ENCODE assay signal across 25 cellular contexts in genomic region chr6:110858562-110859214, GRCh38. TPM values are rescaled to one million over a fixed set of nuclear protein-coding genes. Genes with fewer than 3 reads are reported as not detected.
DNase-seq lines count a peak whose midpoint lies in the region; ATAC-seq and TF ChIP-seq lines count a peak whose summit lies in the region.
"Had no signal": no experiment of that assay in that cellular context is flagged by ENCODE, and none has a peak within 500 bp of the region (broad histone marks: within the 10 kb centered on the region; RNA-seq: fewer than 3 reads in every experiment).

No MANE protein-coding gene starts in this region.

- WGBS in upper lobe of left lung, 2 donors: 93 to 95% methylated on average over 18 to 31 of the region's 31 CpGs

- TF ChIP-seq CTCF in lower lobe of right lung (IDR thresholded peaks at IDR 0.05) (no peak), upper lobe of left lung (IDR thresholded peaks at IDR 0.05) (no peak)

- intact Hi-C loops in lower lobe of right lung (cut with DNase I): no loop called here

- no peaks in the 10 kb centered on the region for H3K27me3 ChIP-seq in lower lobe of right lung (ENCODE audit: low read depth)
- no peaks in the 10 kb centered on the region for H3K27me3 ChIP-seq in upper lobe of left lung
- H3K27me3 ChIP-seq: BE2C, foreskin keratinocyte, neural progenitor cell, uterus had no signal

- peaks cover 0 to 6% of the 10 kb centered on the region in 2 donors for H3K36me3 Mint-ChIP-seq in activated naive CD4-positive, alpha-beta T cell treated with anti-CD3 and anti-CD28 coated beads, Interleukin-2, amount 50 U/mL, for 72 hours
- no peaks in the 10 kb centered on the region for H3K36me3 Mint-ChIP-seq in activated T-helper 17 cell treated with anti-CD3 and anti-CD28 coated beads, Interleukin-2, amount 50 U/mL, for 72 hours (ENCODE audit: low read depth)
- H3K36me3 Mint-ChIP-seq: activated CD4-positive, alpha-beta memory T cell treated with anti-CD3 and anti-CD28 coated beads for 36 hours; neural progenitor cell had no signal

- H3K4me3 ChIP-seq in lower lobe of right lung (peak overlapping the region; percentile 32), upper lobe of left lung (peak overlapping the region in 2 of 4 donors; percentile 13 to 26)
- H3K4me3 ChIP-seq: HAP-1, neural progenitor cell, prostate gland, uterus had no signal

- H3K9me3 Mint-ChIP-seq in activated naive CD4-positive, alpha-beta T cell treated with anti-CD3 and anti-CD28 coated beads, Interleukin-2, amount 50 U/mL, for 72 hours: peaks cover 0 to 4% of the 10 kb centered on the region in 2 donors
- H3K9me3 Mint-ChIP-seq in activated T-helper 17 cell treated with anti-CD3 and anti-CD28 coated beads, Interleukin-2, amount 50 U/mL, for 72 hours: no peaks in the 10 kb centered on the region
- H3K9me3 Mint-ChIP-seq: activated CD4-positive, alpha-beta memory T cell treated with anti-CD3 and anti-CD28 coated beads for 36 hours; neural progenitor cell had no signal

- TF ChIP-seq POLR2A in upper lobe of left lung (IDR thresholded peaks at IDR 0.05): no peak

- peaks cover 3% of the 10 kb centered on the region for H3K4me1 Mint-ChIP-seq in activated T-helper 17 cell treated with anti-CD3 and anti-CD28 coated beads, Interleukin-2, amount 50 U/mL, for 72 hours
- H3K4me1 Mint-ChIP-seq: neural progenitor cell had no signal

- H3K27ac ChIP-seq in lower lobe of right lung (peak overlapping the region; percentile 64), upper lobe of left lung (peak overlapping the region in 3 of 4 donors; percentile 21 to 86 (median 86))
- H3K27ac ChIP-seq: foreskin keratinocyte, neural progenitor cell, prostate gland, uterus, WERI-Rb-1 had no signal

- H3K4me1 ChIP-seq in lower lobe of right lung (peaks cover 9% of the 10 kb centered on the region), upper lobe of left lung (peaks cover 0 to 11% (median 5%) of the 10 kb centered on the region in 4 donors)
- H3K4me1 ChIP-seq: BE2C, Caco-2, foreskin keratinocyte, HAP-1, neural progenitor cell, prostate gland, uterus had no signal

- H3K9me3 ChIP-seq in lower lobe of right lung: no peaks in the 10 kb centered on the region
- H3K9me3 ChIP-seq in upper lobe of left lung: no peaks in the 10 kb centered on the region
- H3K9me3 ChIP-seq: BE2C, Caco-2, HAP-1, prostate gland, uterus had no signal

- peak overlapping the region; percentile 37 for H3K4me3 Mint-ChIP-seq in activated T-helper 17 cell treated with anti-CD3 and anti-CD28 coated beads, Interleukin-2, amount 50 U/mL, for 72 hours
- H3K4me3 Mint-ChIP-seq: activated CD4-positive, alpha-beta memory T cell treated with anti-CD3 and anti-CD28 coated beads for 36 hours; neural progenitor cell had no signal

- H3K27ac Mint-ChIP-seq in activated naive CD4-positive, alpha-beta T cell treated with anti-CD3 and anti-CD28 coated beads, Interleukin-2, amount 50 U/mL, for 72 hours: peak overlapping the region; percentile 69 to 91
- peak overlapping the region; percentile 83 for H3K27ac Mint-ChIP-seq in activated T-helper 17 cell treated with anti-CD3 and anti-CD28 coated beads, Interleukin-2, amount 50 U/mL, for 72 hours
- H3K27ac Mint-ChIP-seq: activated CD4-positive, alpha-beta memory T cell treated with anti-CD3 and anti-CD28 coated beads for 36 hours; neural progenitor cell had no signal

- no peaks in the 10 kb centered on the region for H3K27me3 Mint-ChIP-seq in activated T-helper 17 cell treated with anti-CD3 and anti-CD28 coated beads, Interleukin-2, amount 50 U/mL, for 72 hours
- H3K27me3 Mint-ChIP-seq: activated CD4-positive, alpha-beta memory T cell treated with anti-CD3 and anti-CD28 coated beads for 36 hours had no signal

- no peak for TF ChIP-seq EP300 in upper lobe of left lung (IDR thresholded peaks at IDR 0.05)

- no peak for DNase-seq in activated naive CD4-positive, alpha-beta T cell treated with anti-CD3 and anti-CD28 coated beads, Interleukin-2, amount 50 U/mL, for 72 hours (ENCODE audit: low spot score in 2 of 2)
- DNase-seq in activated naive CD4-positive, alpha-beta T cell treated with anti-CD3 and anti-CD28 coated beads, Interleukin-2, amount 50 U/mL, for 16 hours: no peak
- DNase-seq in lower lobe of right lung: no peak
- DNase-seq in upper lobe of left lung: peak in 1 of 2 donors; percentile 77
- DNase-seq in epidermal melanocyte (ENCODE audit: insufficient read length, low spot score): no peak
- DNase-seq: activated CD4-positive, alpha-beta memory T cell treated with anti-CD3 and anti-CD28 coated beads for 36 hours; activated gamma-delta T cell treated with Interleukin-2 at 50 U/mL for 16 hours; activated T-cell treated with anti-CD3 and anti-CD28 coated beads for 4 hours; amniotic stem cell; BE2C; Caco-2; DMS79 treated with DMSO at 0.1 percent for 48 hours; effector memory CD4-positive, alpha-beta T cell; foreskin keratinocyte; NCI-H1694 treated with DMSO at 0.1 percent for 48 hours; NCI-H526 treated with DMSO at 0.1 percent for 48 hours; uterus; WERI-Rb-1 had no signal

- no peak for ATAC-seq in activated naive CD4-positive, alpha-beta T cell treated with anti-CD3 and anti-CD28 coated beads, Interleukin-2, amount 50 U/mL, for 72 hours
- no peak for ATAC-seq in activated T-helper 17 cell treated with anti-CD3 and anti-CD28 coated beads, Interleukin-2, amount 50 U/mL, for 72 hours (replicated peaks)
- ATAC-seq in lower lobe of right lung (no peak), upper lobe of left lung (ENCODE audit: low FRiP score in 2 of 2) (no peak), HG02623 (IDR thresholded peaks at IDR 0.05; ENCODE audit: unreplicated experiment) (no peak), GM18868 (IDR thresholded peaks at IDR 0.05; ENCODE audit: unreplicated experiment) (no peak)
- ATAC-seq: esophagus mucosa, foreskin keratinocyte had no signal

- H3K36me3 ChIP-seq in lower lobe of right lung (no peaks in the 10 kb centered on the region), upper lobe of left lung (no peaks in the 10 kb centered on the region)
- H3K36me3 ChIP-seq: BE2C, HAP-1, neural progenitor cell, prostate gland, uterus, WERI-Rb-1 had no signal

RNA-seq across cellular contexts. Expression of gene AMD1, which starts 15.9 kb away (rescaled TPM):
- total RNA-seq in activated naive CD4-positive, alpha-beta T cell treated with anti-CD3 and anti-CD28 coated beads, Interleukin-2, amount 50 U/mL, for 72 hours: 10 to 100 TPM; 78.0 to 83.7 TPM
- 10 to 100 TPM; 49.8 to 92.9 TPM for total RNA-seq in activated T-helper 17 cell treated with anti-CD3 and anti-CD28 coated beads, Interleukin-2, amount 50 U/mL, for 72 hours
- 65.8 TPM for total RNA-seq in lower lobe of right lung
- 100 to 1,000 TPM in 2 of 6 donors, 10 to 100 TPM in 4; 57.2 to 132 (median 67.9) TPM for total RNA-seq in upper lobe of left lung

RNA-seq across cellular contexts. Expression of gene CDK19, which starts 43.4 kb away (rescaled TPM):
- 10 to 100 TPM; 14.3 to 17.9 TPM for total RNA-seq in activated naive CD4-positive, alpha-beta T cell treated with anti-CD3 and anti-CD28 coated beads, Interleukin-2, amount 50 U/mL, for 72 hours
- 10 to 100 TPM; 18.3 to 39.8 TPM for total RNA-seq in activated T-helper 17 cell treated with anti-CD3 and anti-CD28 coated beads, Interleukin-2, amount 50 U/mL, for 72 hours
- total RNA-seq in lower lobe of right lung (26.0 TPM), upper lobe of left lung (10 to 100 TPM in 3 of 6 donors, 1 to 10 TPM in 3; 5.2 to 20.4 (median 12.4) TPM)
